Comparison of ENCODE assay signal across 8 cellular contexts in the genomic region with DNA sequence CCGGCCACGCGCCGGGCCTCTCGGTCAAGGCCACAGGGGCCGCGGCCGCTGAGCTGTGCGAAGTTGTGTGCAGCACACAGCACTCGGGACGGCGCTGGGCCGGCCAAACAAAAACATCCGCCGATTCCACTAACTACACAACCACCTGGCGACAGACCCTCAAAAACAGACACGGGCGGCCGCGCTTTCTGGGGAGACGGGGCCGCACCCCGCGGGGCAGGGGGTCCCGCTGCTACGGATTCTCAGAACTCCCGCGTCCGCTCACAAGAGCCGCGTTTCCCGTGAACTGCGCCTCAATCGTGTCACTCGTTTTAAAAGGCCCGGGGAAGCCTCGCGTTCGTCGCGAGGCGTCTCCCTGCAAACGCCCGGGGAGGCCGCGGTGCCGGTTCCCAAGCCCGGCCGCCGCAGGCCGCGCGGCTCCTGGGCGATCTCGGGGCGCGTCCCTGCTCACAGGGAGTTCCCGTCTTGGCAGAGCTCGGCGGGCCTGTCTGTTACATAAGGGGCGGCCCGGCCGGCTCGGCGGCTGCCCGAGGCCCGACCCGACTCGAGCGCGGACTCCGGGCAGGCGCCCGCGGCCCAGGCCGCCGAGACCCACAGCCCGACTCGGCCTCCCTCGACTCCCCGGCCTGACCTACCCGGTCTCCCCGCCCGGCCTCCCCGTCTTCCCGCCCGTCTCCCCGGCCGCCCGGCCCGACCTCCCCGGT. TPM values are rescaled to one million over a fixed set of nuclear protein-coding genes. Genes with fewer than 3 reads are reported as not detected.
A peak's percentile ranks its signal among the peaks of the same experiment; 100 is the strongest.
DNase-seq lines count a peak whose midpoint lies in the region; ATAC-seq and TF ChIP-seq lines count a peak whose summit lies in the region.

No MANE protein-coding gene starts in this region.

- peaks cover 59% of the 10 kb centered on the region for H3K79me2 ChIP-seq in neural progenitor cell (ENCODE audit: low read depth)

- peak overlapping the region; percentile 91 for H3K4me3 Mint-ChIP-seq in neural progenitor cell

- H3K27ac ChIP-seq in neural progenitor cell = no peak overlapping the region

- no peak overlapping the region for H2AFZ ChIP-seq in neural progenitor cell (replicated peaks)

- H3K9me3 Mint-ChIP-seq in neural progenitor cell = peaks cover 19% of the 10 kb centered on the region

- no peaks in the 10 kb centered on the region for H3K36me3 ChIP-seq in neural progenitor cell

- no peak overlapping the region for H3K27ac Mint-ChIP-seq in neural progenitor cell

- H3K36me3 Mint-ChIP-seq in neural progenitor cell = peaks cover 27% of the 10 kb centered on the region

- DNase-seq in COR-L47 (lab: John Stamatoyannopoulos, UW) (peak; percentile 11), fibroblast of the aortic adventitia (ENCODE audit: low read depth) (peak; percentile 53), neural progenitor cell (ENCODE audit: low spot score) (peak; percentile 47), NCI-H2196 treated with DMSO at 0.1 percent for 48 hours (lab: John Stamatoyannopoulos, UW; ENCODE audit: unreplicated experiment) (no peak)
- peak; percentile 53 to 61 for DNase-seq in activated T-cell treated with anti-CD3 and anti-CD28 coated beads, Interleukin-2, amount 50 U/mL, for 48 hours

- H3K4me1 ChIP-seq in neural progenitor cell = peaks cover 11% of the 10 kb centered on the region

- peak overlapping the region; percentile 86 for H3K9ac ChIP-seq in neural progenitor cell

- H3K9me3 ChIP-seq in neural progenitor cell (ENCODE audit: low read depth) = peaks cover 7% of the 10 kb centered on the region

- TF ChIP-seq CTCF in fibroblast of the aortic adventitia (IDR thresholded peaks at IDR 0.05; ENCODE audit: insufficient read depth, low read length) (no peak), neural progenitor cell (IDR thresholded peaks at IDR 0.05) (no peak)

- no peaks in the 10 kb centered on the region for H3F3A ChIP-seq in neural progenitor cell (ENCODE audit: low read depth)

- peak; percentile 25 for ATAC-seq in HG03280 (IDR thresholded peaks at IDR 0.05; ENCODE audit: unreplicated experiment)
- no peak for ATAC-seq in HG03520 (IDR thresholded peaks at IDR 0.05; ENCODE audit: unreplicated experiment)
- ATAC-seq in HG03135 (IDR thresholded peaks at IDR 0.05; ENCODE audit: unreplicated experiment) = no peak

- peaks cover 11% of the 10 kb centered on the region for H3K27me3 Mint-ChIP-seq in neural progenitor cell (ENCODE audit: insufficient read depth, low read depth)

- H4K20me1 ChIP-seq in neural progenitor cell (ENCODE audit: low read depth) = peaks cover 52% of the 10 kb centered on the region

- peak overlapping the region; percentile 98 for H3K4me2 ChIP-seq in neural progenitor cell

- H3K4me1 Mint-ChIP-seq in neural progenitor cell = peaks cover 26% of the 10 kb centered on the region

- no peaks in the 10 kb centered on the region for H3K27me3 ChIP-seq in neural progenitor cell

- H3K4me3 ChIP-seq in fibroblast of the aortic adventitia (ENCODE audit: low read depth, low read length) (peak overlapping the region; percentile 80), neural progenitor cell (peak overlapping the region; percentile 97)

RNA-seq across cellular contexts. Expression of gene BRD1, which starts 0.9 kb away (rescaled TPM):
- 14.6 and 58.5 TPM in 2 replicates for total RNA-seq in fibroblast of the aortic adventitia (ENCODE audit: low replicate concordance)
- 31.2 and 46.7 TPM in 2 replicates for total RNA-seq in neural progenitor cell (ENCODE audit: low replicate concordance)

RNA-seq across cellular contexts. Expression of gene ZBED4, which starts 26.9 kb away (rescaled TPM):
- total RNA-seq in fibroblast of the aortic adventitia (ENCODE audit: low replicate concordance) (5.3 and 8.3 TPM in 2 replicates), neural progenitor cell (ENCODE audit: low replicate concordance) (23.1 and 29.3 TPM in 2 replicates)
